In the genomic region with DNA sequence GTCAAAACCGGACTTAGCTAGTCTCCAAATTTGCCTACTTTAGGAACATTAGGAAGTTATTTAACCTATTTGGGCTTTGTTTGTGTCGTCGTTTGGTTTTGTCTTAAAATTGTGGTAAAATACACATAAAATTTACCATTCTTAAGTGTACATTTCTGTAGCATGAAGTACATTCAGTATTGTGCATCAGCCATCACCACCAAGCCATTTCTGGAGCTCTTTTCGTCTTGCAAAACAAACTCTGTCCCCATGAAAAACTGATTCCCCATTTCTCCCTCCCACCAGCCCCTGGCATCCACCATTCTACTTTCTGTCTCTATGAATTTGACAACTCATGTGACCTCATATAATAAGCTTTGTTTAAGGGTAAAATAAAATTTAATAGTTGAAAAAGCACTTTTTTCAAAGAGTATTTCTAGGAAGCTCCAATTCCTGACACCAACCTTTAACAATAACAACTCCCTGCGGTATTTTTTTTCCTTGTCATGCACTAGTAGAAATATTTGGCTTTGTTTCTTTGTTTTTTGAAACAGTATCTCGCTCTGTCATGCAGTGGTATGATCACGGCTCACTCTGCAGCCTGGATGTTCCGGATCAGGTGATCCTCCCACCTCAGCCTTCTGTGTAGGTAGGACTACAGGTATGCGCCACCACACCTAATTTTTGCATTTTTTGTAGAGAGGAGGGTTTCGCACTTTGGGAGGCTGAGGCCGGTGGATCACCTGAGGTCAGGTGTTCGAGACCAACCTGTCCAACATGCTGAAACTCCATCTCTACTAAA, we compare ENCODE assay signal across 9 cellular contexts. TPM values are rescaled to one million over a fixed set of nuclear protein-coding genes. Genes with fewer than 3 reads are reported as not detected.
DNase-seq lines count a peak whose midpoint lies in the region; ATAC-seq, FAIRE-seq and TF ChIP-seq lines count a peak whose summit lies in the region.
"Had no signal": no experiment of that assay in that cellular context is flagged by ENCODE, and none has a peak within 500 bp of the region (broad histone marks: within the 10 kb centered on the region; RNA-seq: fewer than 3 reads in every experiment).

No MANE protein-coding gene starts in this region.

- no peak overlapping the region for H2AFZ ChIP-seq in hepatocyte

- H3K27ac Mint-ChIP-seq in activated CD8-positive, alpha-beta T cell treated with anti-CD3 and anti-CD28 coated beads for 36 hours = peak overlapping the region; percentile 100

- POLR2A ChIA-PET in HEK293 (lab: Yijun Ruan, JAX) = interaction anchor here (0.6 to 2.4 kb wide), 9 partner anchors 8 to 945 kb away, joined by 3 to 25 read pairs (median 6); a partner anchor contains a TSS
- POLR2A ChIA-PET in activated CD8-positive, alpha-beta T cell treated with anti-CD3 and anti-CD28 coated beads for 36 hours (lab: Charles Lee) = interaction anchor here (1.0 to 12.7 kb wide), 7 partner anchors 8 to 143 kb away, joined by 3 to 256 read pairs (median 3); no protein-coding TSS in a partner anchor

- peaks cover 81% of the 10 kb centered on the region for H3K4me1 Mint-ChIP-seq in activated CD8-positive, alpha-beta T cell treated with anti-CD3 and anti-CD28 coated beads for 36 hours (ENCODE audit: low read depth)

- CTCF ChIA-PET in HEK293 (lab: Yijun Ruan, JAX) = interaction anchor here (0.8 to 1.9 kb wide), 4 partner anchors 11 to 22 kb away, joined by 3 to 10 read pairs (median 4); no protein-coding TSS in a partner anchor
- CTCF ChIA-PET in activated CD8-positive, alpha-beta T cell treated with anti-CD3 and anti-CD28 coated beads for 36 hours (lab: Charles Lee) = interaction anchor here (1.4 to 12.2 kb wide), 3 partner anchors 12 to 76 kb away, joined by 7 to 183 read pairs (median 48); a partner anchor contains a TSS

- TF ChIP-seq CTCF in HEK293 (tag by site-specific recombination; IDR thresholded peaks at IDR 0.05) (no peak), hepatocyte (IDR thresholded peaks at IDR 0.05; ENCODE audit: poor library complexity) (no peak)
- TF ChIP-seq CTCF in activated CD8-positive, alpha-beta T cell treated with anti-CD3 and anti-CD28 coated beads for 36 hours (IDR thresholded peaks at IDR 0.05) = no peak

- H3K36me3 Mint-ChIP-seq in activated CD8-positive, alpha-beta T cell treated with anti-CD3 and anti-CD28 coated beads for 36 hours (ENCODE audit: low read depth) = peaks cover 22% of the 10 kb centered on the region

- peaks cover 24% of the 10 kb centered on the region for H3K4me1 ChIP-seq in HEK293 (ENCODE audit: control insufficient read depth, insufficient read depth, low read length)
- peaks cover 34% of the 10 kb centered on the region for H3K4me1 ChIP-seq in hepatocyte (ENCODE audit: insufficient read depth)
- peaks cover 2 to 11% of the 10 kb centered on the region in 2 donors for H3K4me1 ChIP-seq in small intestine (ENCODE audit: control insufficient read depth in 2 of 2, insufficient read depth in 1 of 2, low read depth in 1 of 2, low read length in 1 of 2)

- intact Hi-C loops in activated CD8-positive, alpha-beta T cell treated with anti-CD3 and anti-CD28 coated beads for 36 hours (cut with micrococcal nuclease) = no loop called here

- H4K20me1 ChIP-seq in hepatocyte (ENCODE audit: insufficient read depth, poor library complexity, severe bottlenecking) = peaks cover 13% of the 10 kb centered on the region

- peaks cover 0 to 12% of the 10 kb centered on the region in 2 experiments; a peak in 1 of 3 replicates for H3K36me3 ChIP-seq in HEK293 (ENCODE audit: control insufficient read depth in 2 of 2, insufficient read depth in 1 of 2, low read length in 2 of 2)
- no peaks in the 10 kb centered on the region for H3K36me3 ChIP-seq in hepatocyte (replicated peaks; ENCODE audit: insufficient read depth, low read depth)
- H3K36me3 ChIP-seq in small intestine (ENCODE audit: control insufficient read depth in 2 of 2, insufficient read depth in 2 of 2, low read length in 2 of 2) = no peaks in the 10 kb centered on the region

- H3K27ac ChIP-seq in HEK293 (ENCODE audit: extremely low read depth, low read depth, low read length) = peak overlapping the region; percentile 77
- H3K27ac ChIP-seq in hepatocyte = peak overlapping the region; percentile 98
- H3K27ac ChIP-seq in small intestine (ENCODE audit: low read depth in 1 of 2, low read length in 1 of 2) = peak overlapping the region; percentile 86 to 100

- H3K9me3 ChIP-seq in HEK293 (ENCODE audit: control insufficient read depth, insufficient read depth, low read depth, low read length) = no peaks in the 10 kb centered on the region
- no peaks in the 10 kb centered on the region for H3K9me3 ChIP-seq in hepatocyte (ENCODE audit: low read depth)
- H3K9me3 ChIP-seq in small intestine (ENCODE audit: control insufficient read depth, low read depth) = no peaks in the 10 kb centered on the region

- H3K79me2 ChIP-seq in hepatocyte = peaks cover 18% of the 10 kb centered on the region

- ATAC-seq in activated CD8-positive, alpha-beta T cell treated with anti-CD3 and anti-CD28 coated beads for 36 hours = no peak
- ATAC-seq in HG03520 (IDR thresholded peaks at IDR 0.05; ENCODE audit: unreplicated experiment) (no peak), GM21423 (IDR thresholded peaks at IDR 0.05; ENCODE audit: unreplicated experiment) (no peak)

- H3K4me3 Mint-ChIP-seq in activated CD8-positive, alpha-beta T cell treated with anti-CD3 and anti-CD28 coated beads for 36 hours = peak overlapping the region; percentile 100

- H3K9me3 Mint-ChIP-seq in activated CD8-positive, alpha-beta T cell treated with anti-CD3 and anti-CD28 coated beads for 36 hours = no peaks in the 10 kb centered on the region

- no peaks in the 10 kb centered on the region for H3K9me2 ChIP-seq in hepatocyte (replicated peaks; ENCODE audit: insufficient read depth)

- no peak for DNase-seq in activated CD8-positive, alpha-beta T cell treated with anti-CD3 and anti-CD28 coated beads for 36 hours
- DNase-seq in hepatocyte (ENCODE audit: low spot score) = peak; percentile 49
- DNase-seq in small intestine = no peak
- no peak for DNase-seq in COR-L47 (lab: John Stamatoyannopoulos, UW)
- no peak for DNase-seq in NCI-H1694 (lab: John Stamatoyannopoulos, UW)
- DNase-seq: NCI-H2029 treated with DMSO at 0.1 percent for 48 hours had no signal

- H3K4me2 ChIP-seq in hepatocyte = peak overlapping the region; percentile 76

- H3K27me3 Mint-ChIP-seq in activated CD8-positive, alpha-beta T cell treated with anti-CD3 and anti-CD28 coated beads for 36 hours = no peaks in the 10 kb centered on the region

- no peak for FAIRE-seq in small intestine (lab: Jason Lieb, UNC)

- H3K27me3 ChIP-seq in hepatocyte (no peaks in the 10 kb centered on the region), small intestine (ENCODE audit: control insufficient read depth in 2 of 2, insufficient read depth in 2 of 2, low read length in 2 of 2) (no peaks in the 10 kb centered on the region)

- WGBS in hepatocyte (ENCODE audit: low lambda C conversion rate, missing lambda C conversion rate) = 64% methylated on average over 12 of the region's 12 CpGs
- WGBS in small intestine, 3 donors = 43 to 46% (median 44%) methylated on average over 12 of the region's 12 CpGs

- H3K4me3 ChIP-seq in HEK293 (ENCODE audit: low read depth, low read length) (peak overlapping the region; percentile 38), hepatocyte (peak overlapping the region; percentile 21), small intestine (ENCODE audit: low read depth in 1 of 2, low read length in 2 of 2) (no peak overlapping the region)

TF ChIP-seq in HEK293, 187 proteins besides CTCF, POLR2A, EP300 and RAD21 (continues in another document):
- TF ChIP-seq, protein P1, sequence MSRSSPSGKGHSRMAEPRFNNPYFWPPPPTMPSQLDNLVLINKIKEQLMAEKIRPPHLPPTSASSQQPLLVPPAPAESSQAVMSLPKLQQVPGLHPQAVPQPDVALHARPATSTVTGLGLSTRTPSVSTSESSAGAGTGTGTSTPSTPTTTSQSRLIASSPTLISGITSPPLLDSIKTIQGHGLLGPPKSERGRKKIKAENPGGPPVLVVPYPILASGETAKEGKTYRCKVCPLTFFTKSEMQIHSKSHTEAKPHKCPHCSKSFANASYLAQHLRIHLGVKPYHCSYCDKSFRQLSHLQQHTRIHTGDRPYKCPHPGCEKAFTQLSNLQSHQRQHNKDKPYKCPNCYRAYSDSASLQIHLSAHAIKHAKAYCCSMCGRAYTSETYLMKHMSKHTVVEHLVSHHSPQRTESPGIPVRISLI (tag by site-specific recombination; IDR thresholded peaks at IDR 0.05) = 0 out of 2 replicates have a peak, but pooled peaks have one; percentile 2
- no peak for TF ChIP-seq MEIS1 (CRISPR knock-in tag; IDR thresholded peaks at IDR 0.05; ENCODE audit: borderline replicate concordance)
- no peak for TF ChIP-seq ZFP69B (tag by site-specific recombination; IDR thresholded peaks at IDR 0.05)
- TF ChIP-seq SCRT2 (tag by site-specific recombination; IDR thresholded peaks at IDR 0.05) = no peak
- no peak for TF ChIP-seq ZNF629 (tag by site-specific recombination; IDR thresholded peaks at IDR 0.05)
- TF ChIP-seq ZNF2 (tag by site-specific recombination; IDR thresholded peaks at IDR 0.05) = 0 out of 2 replicates have a peak, but pooled peaks have one; percentile 21
- peak; percentile 22 for TF ChIP-seq ZNF600 (tag by site-specific recombination; IDR thresholded peaks at IDR 0.05)
- TF ChIP-seq ZNF501 (tag by site-specific recombination; IDR thresholded peaks at IDR 0.05) = 0 out of 2 replicates have a peak, but pooled peaks have one; percentile 9
- TF ChIP-seq, protein P2, sequence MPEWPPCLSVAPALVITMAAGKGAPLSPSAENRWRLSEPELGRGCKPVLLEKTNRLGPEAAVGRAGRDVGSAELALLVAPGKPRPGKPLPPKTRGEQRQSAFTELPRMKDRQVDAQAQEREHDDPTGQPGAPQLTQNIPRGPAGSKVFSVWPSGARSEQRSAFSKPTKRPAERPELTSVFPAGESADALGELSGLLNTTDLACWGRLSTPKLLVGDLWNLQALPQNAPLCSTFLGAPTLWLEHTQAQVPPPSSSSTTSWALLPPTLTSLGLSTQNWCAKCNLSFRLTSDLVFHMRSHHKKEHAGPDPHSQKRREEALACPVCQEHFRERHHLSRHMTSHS (tag by site-specific recombination; IDR thresholded peaks at IDR 0.05) = no peak

RNA-seq across cellular contexts. Expression of a gene that starts 3.6 kb away (rescaled TPM):
- total RNA-seq in activated CD8-positive, alpha-beta T cell treated with anti-CD3 and anti-CD28 coated beads for 36 hours = 1,000 to 10,000 TPM in 1 of 2 experiments, 100 to 1,000 TPM in 1; 963 to 1,010 TPM
- total RNA-seq in hepatocyte = 1,410 and 1,439 TPM in 2 replicates
- polyA plus RNA-seq in hepatocyte (1,142 and 1,267 TPM in 2 replicates), small intestine (1,000 to 10,000 TPM in 2 of 3 donors, 100 to 1,000 TPM in 1; 806 to 1,948 (median 1,527) TPM)

RNA-seq across cellular contexts. Expression of a gene that starts 54.4 kb away (rescaled TPM):
- 10 to 100 TPM; 36.2 to 38.1 TPM for total RNA-seq in activated CD8-positive, alpha-beta T cell treated with anti-CD3 and anti-CD28 coated beads for 36 hours
- total RNA-seq in hepatocyte = 50.4 and 51.5 TPM in 2 replicates
- polyA plus RNA-seq in hepatocyte = 68.1 and 90.0 TPM in 2 replicates
- polyA plus RNA-seq in small intestine = 100 to 1,000 TPM in 2 of 3 donors, 10 to 100 TPM in 1; 41.9 to 230 (median 181) TPM

Comparison
In these comparisons a context has a peak if more than half of its experiments do, and no peak if none do; other contexts are left out.
1. H3K4me3 ChIP-seq: peak in HEK293 (single experiment) and hepatocyte (single experiment); none in small intestine (0 of 2).
2. Peak in every context shown above with its lines, with median percentiles within 50 percentile points of each other: H3K27ac ChIP-seq.